14 cellular contexts compared by ENCODE assay signal in genomic region chr1:94862718-94863117, GRCh38. TPM values are rescaled to one million over a fixed set of nuclear protein-coding genes. Genes with fewer than 3 reads are reported as not detected.
A peak's percentile ranks its signal among the peaks of the same experiment; 100 is the strongest.
DNase-seq lines count a peak whose midpoint lies in the region; ATAC-seq and TF ChIP-seq lines count a peak whose summit lies in the region.
"Had no signal": no experiment of that assay in that cellular context is flagged by ENCODE, and none has a peak within 500 bp of the region (broad histone marks: within the 10 kb centered on the region; RNA-seq: fewer than 3 reads in every experiment).

No MANE protein-coding gene starts in this region.

- H3K36me3 ChIP-seq in skeletal muscle tissue (ENCODE audit: control insufficient read depth in 3 of 3, insufficient read depth in 3 of 3, low read length in 3 of 3): no peaks in the 10 kb centered on the region

- BruUV-seq in Calu3 (replicated peaks; lab: Mats Ljungman, UMichigan): no TSS peak

- no peaks in the 10 kb centered on the region for H3K9me3 ChIP-seq in skeletal muscle tissue (ENCODE audit: control insufficient read depth in 3 of 3, low read length in 3 of 3)

- TF ChIP-seq CTCF in Calu3 (IDR thresholded peaks at IDR 0.05; ENCODE audit: unreplicated experiment): no peak

- no peak overlapping the region for H3K9ac ChIP-seq in skeletal muscle tissue (ENCODE audit: low read depth in 1 of 3, low read length in 3 of 3)

- H3K4me1 ChIP-seq in skeletal muscle tissue (ENCODE audit: control insufficient read depth in 3 of 3, insufficient read depth in 3 of 3, low read length in 3 of 3): peaks cover 18 to 22% (median 18%) of the 10 kb centered on the region in 3 donors

- CTCF ChIA-PET in Calu3 (lab: Charles Lee): interaction anchor here (1.9 to 2.6 kb wide), 3 partner anchors 8 to 181 kb away, joined by 14 to 17 read pairs (median 15); no protein-coding TSS in a partner anchor

- peak overlapping the region; percentile 82 for H3K27ac ChIP-seq in angular gyrus (ENCODE audit: low read depth, low read length)
- peak overlapping the region; percentile 76 for H3K27ac ChIP-seq in skeletal muscle tissue (ENCODE audit: low read depth, low read length)

- H3K36me3 Mint-ChIP-seq in Calu3 (ENCODE audit: insufficient read depth, unreplicated experiment): peaks cover 16% of the 10 kb centered on the region

- no peaks in the 10 kb centered on the region for H3K9me3 Mint-ChIP-seq in Calu3 (ENCODE audit: low read depth, unreplicated experiment)
- H3K9me3 Mint-ChIP-seq: activated T-cell treated with anti-CD3 and anti-CD28 coated beads, Interleukin-2, amount 50 U/mL, for 72 hours had no signal

- no peaks in the 10 kb centered on the region for H3K27me3 Mint-ChIP-seq in Calu3 (ENCODE audit: unreplicated experiment)

- H3K4me3 ChIP-seq in skeletal muscle tissue (ENCODE audit: low read length in 3 of 3): no peak overlapping the region

- H3K4me3 Mint-ChIP-seq in Calu3 (ENCODE audit: low read depth, unreplicated experiment): peak overlapping the region; percentile 45
- H3K4me3 Mint-ChIP-seq: activated T-cell treated with anti-CD3 and anti-CD28 coated beads, Interleukin-2, amount 50 U/mL, for 72 hours had no signal

- intact Hi-C loops in Calu3 (cut with micrococcal nuclease; ENCODE audit: unreplicated experiment): loop anchor here (5.0 kb wide), 1 partner anchor 65 kb away; the partner anchor contains the start of gene CNN3

- peak overlapping the region; percentile 88 for H3K27ac Mint-ChIP-seq in Calu3 (ENCODE audit: unreplicated experiment)
- H3K27ac Mint-ChIP-seq: activated T-cell treated with anti-CD3 and anti-CD28 coated beads, Interleukin-2, amount 50 U/mL, for 72 hours had no signal

- H3K27me3 ChIP-seq in skeletal muscle tissue (ENCODE audit: control insufficient read depth in 3 of 3, insufficient read depth in 3 of 3, low read length in 3 of 3): peaks cover 0 to 2% (median 0%) of the 10 kb centered on the region in 3 donors

- ATAC-seq in GM21825 (IDR thresholded peaks at IDR 0.05; ENCODE audit: unreplicated experiment): no peak
- ATAC-seq in GM18498 (IDR thresholded peaks at IDR 0.05; ENCODE audit: unreplicated experiment): no peak
- no peak for ATAC-seq in GM19023 (IDR thresholded peaks at IDR 0.05; ENCODE audit: unreplicated experiment)
- ATAC-seq: activated T-cell treated with anti-CD3 and anti-CD28 coated beads, Interleukin-2, amount 50 U/mL, for 72 hours had no signal

- DNase-seq in Calu3 (peak; percentile 32), iPS-NIHi7 (ENCODE audit: extremely low spot score) (peak; percentile 38)
- no peak for DNase-seq in activated CD8-positive, alpha-beta memory T cell treated with anti-CD3 and anti-CD28 coated beads for 24 hours
- DNase-seq: activated T-cell treated with anti-CD3 and anti-CD28 coated beads, Interleukin-2, amount 50 U/mL, for 72 hours; central memory CD4-positive, alpha-beta T cell; GOT3; KG1; NCI-H2227 treated with DMSO at 0.1 percent for 48 hours; stimulated activated CD4-positive, alpha-beta T cell treated with anti-CD3 and anti-CD28 coated beads, Interleukin-15, amount 100 ng/mL, for 24 hours had no signal

- peaks cover 50% of the 10 kb centered on the region for H3K4me1 Mint-ChIP-seq in Calu3 (ENCODE audit: low read depth, unreplicated experiment)

RNA-seq across cellular contexts. Expression of gene SLC44A3, which starts 42.6 kb away (rescaled TPM):
- total RNA-seq in Calu3 (2022): 32.0 and 34.5 TPM in 2 replicates
- total RNA-seq in skeletal muscle tissue: 2.6 TPM
- total RNA-seq: activated T-cell treated with anti-CD3 and anti-CD28 coated beads, Interleukin-2, amount 50 U/mL, for 72 hours had no signal
